In the genomic region with DNA sequence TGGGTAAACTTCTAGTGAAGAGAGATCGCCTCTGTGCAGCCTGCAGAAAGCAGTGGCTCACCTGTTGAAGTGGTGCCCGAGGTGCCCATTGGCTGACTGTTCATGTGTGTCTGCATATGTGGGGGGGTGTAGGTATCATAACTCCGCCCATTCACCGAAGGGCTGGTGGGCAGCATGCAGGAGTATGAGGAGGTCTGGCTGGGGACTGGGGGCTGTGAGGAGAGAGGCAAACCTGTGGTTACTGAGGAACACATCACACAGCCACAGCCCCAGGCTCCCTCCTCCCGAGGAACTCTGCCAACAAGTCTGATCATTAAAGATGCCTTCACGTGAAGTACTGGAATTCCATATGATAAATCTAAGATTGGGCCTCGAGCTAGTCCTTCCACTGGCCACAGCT, we compare ENCODE assay signal across 9 cellular contexts. TPM values are rescaled to one million over a fixed set of nuclear protein-coding genes. Genes with fewer than 3 reads are reported as not detected.
"Had no signal": no experiment of that assay in that cellular context is flagged by ENCODE, and none has a peak within 500 bp of the region (broad histone marks: within the 10 kb centered on the region; RNA-seq: fewer than 3 reads in every experiment).

No MANE protein-coding gene starts in this region.

- H3K27ac Mint-ChIP-seq: GM23338, HFFc6 had no signal

- H3K27ac ChIP-seq: HL-60 had no signal

- H3K9me3 Mint-ChIP-seq: GM23338, H9, HFFc6 had no signal

- ATAC-seq: GM23338, K562 had no signal

- H2AFZ ChIP-seq: GM23338 had no signal

- H3K4me2 ChIP-seq: GM23338 had no signal

- H3K4me3 Mint-ChIP-seq: GM23338, H9, HFFc6 had no signal

- FAIRE-seq: H1, H54, K562 had no signal

- DNase-seq: H9, HCEC 1CT, HFFc6, IMR-90 had no signal

- H3K4me3 ChIP-seq: GM23338, K562 had no signal

RNA-seq across cellular contexts. Expression of gene PAX6, which starts 20.5 kb away (rescaled TPM):
- total RNA-seq: H9, IMR-90 had no signal
- polyA plus RNA-seq: IMR-90 had no signal
